Comparison of ENCODE assay signal across 9 cellular contexts in the genomic region with DNA sequence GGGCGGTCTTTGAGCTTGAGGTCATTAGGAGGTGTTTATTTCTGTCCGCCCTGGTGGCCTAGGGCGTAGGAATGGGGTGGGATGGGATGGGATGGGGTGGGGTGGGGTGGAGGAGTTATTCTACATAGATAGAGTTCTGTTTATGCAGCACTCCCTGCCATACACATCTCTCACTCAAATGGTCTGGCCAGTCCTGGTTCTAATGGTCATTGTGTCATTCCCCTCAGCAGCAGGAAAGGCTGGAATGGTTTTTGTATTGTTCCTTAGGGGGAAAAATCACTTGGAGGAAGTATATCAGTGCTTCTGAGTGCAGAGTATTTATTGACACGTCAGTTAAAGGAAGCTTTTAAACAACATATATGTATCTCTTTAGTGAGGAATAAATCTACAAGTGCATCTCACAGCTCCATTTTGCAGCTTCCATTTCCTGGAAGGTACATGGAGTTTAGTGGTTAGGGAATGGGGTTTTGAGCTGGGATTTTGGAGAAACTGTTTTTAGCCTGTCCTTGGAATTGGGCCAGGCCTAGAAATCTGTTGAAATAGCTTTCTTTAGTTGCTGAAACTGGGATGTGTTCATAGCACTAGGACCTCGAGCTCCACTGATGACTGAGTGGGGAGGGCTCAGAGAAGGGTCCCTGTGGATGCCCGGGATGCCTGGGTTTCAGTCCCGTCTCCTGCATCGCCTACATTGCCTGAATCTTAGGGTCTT. TPM values are rescaled to one million over a fixed set of nuclear protein-coding genes. Genes with fewer than 3 reads are reported as not detected.
A peak's percentile ranks its signal among the peaks of the same experiment; 100 is the strongest.
DNase-seq lines count a peak whose midpoint lies in the region; ATAC-seq and TF ChIP-seq lines count a peak whose summit lies in the region.
"Had no signal": no experiment of that assay in that cellular context is flagged by ENCODE, and none has a peak within 500 bp of the region (broad histone marks: within the 10 kb centered on the region; RNA-seq: fewer than 3 reads in every experiment).

No MANE protein-coding gene starts in this region.

- H3K4me3 ChIP-seq in right cardiac atrium (ENCODE audit: low read length) (peak overlapping the region; percentile 5), spleen (peak overlapping the region in 1 of 8 donors; percentile 87)

- no peaks in the 10 kb centered on the region for H3K9me3 Mint-ChIP-seq in HFFc6
- no peaks in the 10 kb centered on the region for H3K9me3 Mint-ChIP-seq in activated naive CD8-positive, alpha-beta T cell treated with anti-CD3 and anti-CD28 coated beads, Interleukin-2, amount 50 U/mL, for 24 hours

- no peak for DNase-seq in HFFc6
- DNase-seq in activated naive CD8-positive, alpha-beta T cell treated with anti-CD3 and anti-CD28 coated beads, Interleukin-2, amount 50 U/mL, for 24 hours: no peak
- peak in 2 of 3 donors; percentile 18 to 43 for DNase-seq in right cardiac atrium
- no peak for DNase-seq in spleen
- DNase-seq in T1000 (lab: John Stamatoyannopoulos, UW): no peak
- no peak for DNase-seq in EL
- DNase-seq: NCI-H187 treated with DMSO at 0.1 percent for 48 hours had no signal

- H3K27me3 Mint-ChIP-seq in HFFc6 (ENCODE audit: insufficient read depth): peaks cover 2% of the 10 kb centered on the region; the same call in 1 of the 2 replicates
- no peaks in the 10 kb centered on the region for H3K27me3 Mint-ChIP-seq in activated naive CD8-positive, alpha-beta T cell treated with anti-CD3 and anti-CD28 coated beads, Interleukin-2, amount 50 U/mL, for 24 hours

- peaks cover 100% of the 10 kb centered on the region for H3K4me1 Mint-ChIP-seq in HFFc6 (ENCODE audit: low read depth)
- H3K4me1 Mint-ChIP-seq in activated naive CD8-positive, alpha-beta T cell treated with anti-CD3 and anti-CD28 coated beads, Interleukin-2, amount 50 U/mL, for 24 hours: peaks cover 99% of the 10 kb centered on the region

- H3K27me3 ChIP-seq in right cardiac atrium (ENCODE audit: control insufficient read depth, insufficient read depth) (no peaks in the 10 kb centered on the region), spleen (replicated peaks in 1 of 7) (no peaks in the 10 kb centered on the region)

- no peaks in the 10 kb centered on the region for H3K9me3 ChIP-seq in right cardiac atrium (ENCODE audit: control insufficient read depth, low read length)
- no peaks in the 10 kb centered on the region for H3K9me3 ChIP-seq in spleen

- no peak for TF ChIP-seq POLR2A in spleen (IDR thresholded peaks at IDR 0.05)

- intact Hi-C loops in right cardiac atrium (cut with DNase I): loop anchor here in 1 of 4 donors (5.0 kb wide), 1 partner anchor 35 kb away; no protein-coding TSS in a partner anchor
- intact Hi-C loops in spleen (cut with DNase I; ENCODE audit: low total_unique reads): loop anchor here (5.0 kb wide), 1 partner anchor 40 kb away; no protein-coding TSS in a partner anchor

- H3K4me1 ChIP-seq in right cardiac atrium (ENCODE audit: control insufficient read depth, insufficient read depth, low read length): peaks cover 59% of the 10 kb centered on the region
- peaks cover 93 to 100% (median 100%) of the 10 kb centered on the region in 6 donors for H3K4me1 ChIP-seq in spleen

- no peaks in the 10 kb centered on the region; the same call in 1 of the 2 replicates for H3K36me3 Mint-ChIP-seq in HFFc6 (ENCODE audit: low read depth)
- no peaks in the 10 kb centered on the region for H3K36me3 Mint-ChIP-seq in activated naive CD8-positive, alpha-beta T cell treated with anti-CD3 and anti-CD28 coated beads, Interleukin-2, amount 50 U/mL, for 24 hours (ENCODE audit: low read depth)

- TF ChIP-seq CTCF in HFFc6 (IDR thresholded peaks at IDR 0.05): no peak
- TF ChIP-seq CTCF in spleen (IDR thresholded peaks at IDR 0.05 in 8 of 11, conservative IDR thresholded peaks at IDR 0.05 in 3 of 11): no peak

- H3K36me3 ChIP-seq in spleen: peaks cover 0 to 26% (median 0%) of the 10 kb centered on the region in 6 donors

- no peak for ATAC-seq in activated naive CD8-positive, alpha-beta T cell treated with anti-CD3 and anti-CD28 coated beads, Interleukin-2, amount 50 U/mL, for 24 hours
- peak; percentile 20 to 63 for ATAC-seq in right cardiac atrium
- ATAC-seq in GM21619 (IDR thresholded peaks at IDR 0.05; ENCODE audit: unreplicated experiment): no peak
- ATAC-seq in HG03280 (IDR thresholded peaks at IDR 0.05; ENCODE audit: unreplicated experiment): no peak

- H3K27ac ChIP-seq in right cardiac atrium (ENCODE audit: low read length) (peak overlapping the region; percentile 74), spleen (peak overlapping the region in 7 of 8 donors; percentile 52 to 99 (median 92))

- H3K27ac Mint-ChIP-seq in HFFc6: peak overlapping the region; percentile 90
- H3K27ac Mint-ChIP-seq in activated naive CD8-positive, alpha-beta T cell treated with anti-CD3 and anti-CD28 coated beads, Interleukin-2, amount 50 U/mL, for 24 hours: peak overlapping the region; percentile 88

- 35% methylated on average over 8 of the region's 8 CpGs for WGBS in right cardiac atrium
- 53 to 69% (median 56%) methylated on average over 6 to 8 of the region's 8 CpGs for WGBS in spleen, 5 donors

- H3K4me3 Mint-ChIP-seq in HFFc6: peak overlapping the region; percentile 73
- H3K4me3 Mint-ChIP-seq in activated naive CD8-positive, alpha-beta T cell treated with anti-CD3 and anti-CD28 coated beads, Interleukin-2, amount 50 U/mL, for 24 hours: no peak overlapping the region

RNA-seq across cellular contexts. Expression of a gene that starts 8.3 kb away (rescaled TPM):
- total RNA-seq in HFFc6 (2021; fragmentation: NEBNext Ultra II Directional; extraction: Animal tissue kit (Norgen Biotek cat#: 25700)): 10 to 100 TPM; 72.9 to 96.2 (median 84.5) TPM
- total RNA-seq in right cardiac atrium (10 to 100 TPM; 24.4 to 44.1 (median 34.1) TPM), spleen (100 to 1,000 TPM in 6 of 7 donors, 10 to 100 TPM in 1; 81.3 to 172 (median 129) TPM)
- polyA plus RNA-seq in right cardiac atrium (27.6 TPM), spleen (10 to 100 TPM; 13.3 to 32.5 (median 24.6) TPM)

RNA-seq across cellular contexts. Expression of a gene that starts 54.1 kb away (rescaled TPM):
- total RNA-seq in HFFc6 (2021; fragmentation: NEBNext Ultra II Directional; extraction: Animal tissue kit (Norgen Biotek cat#: 25700)): under 1 TPM in 3 of 6 experiments, not detected in 3; 0.15 to 0.52 (median 0.28) TPM
- total RNA-seq in right cardiac atrium: 100 to 1,000 TPM in 2 of 4 donors, 10 to 100 TPM in 2; 91.3 to 162 (median 100) TPM
- polyA plus RNA-seq in right cardiac atrium: 105 TPM
- total RNA-seq in spleen: 10 to 100 TPM; 12.7 to 20.7 (median 16.9) TPM
- 10 to 100 TPM; 12.4 to 19.0 (median 14.3) TPM for polyA plus RNA-seq in spleen

Comparison
In these comparisons a context has a peak if more than half of its experiments do, and no peak if none do; other contexts are left out.
1. DNase-seq: peak in right cardiac atrium (2 of 3); none in HFFc6 (single experiment), activated naive CD8-positive, alpha-beta T cell treated with anti-CD3 and anti-CD28 coated beads, Interleukin-2, amount 50 U/mL, for 24 hours (single experiment), spleen (single experiment), T1000 (single experiment) and EL (single experiment).
2. ATAC-seq: peak in right cardiac atrium (2 of 2); none in activated naive CD8-positive, alpha-beta T cell treated with anti-CD3 and anti-CD28 coated beads, Interleukin-2, amount 50 U/mL, for 24 hours (single experiment), GM21619 (single experiment) and HG03280 (single experiment).
3. RNA of a gene that starts 54.1 kb away (total RNA-seq): 91.3 to 162 TPM in right cardiac atrium and 12.7 to 20.7 TPM in spleen; 0.15 to 0.52 TPM in HFFc6; every median in the first group is over 4 times any median in the second.